In the genomic region with DNA sequence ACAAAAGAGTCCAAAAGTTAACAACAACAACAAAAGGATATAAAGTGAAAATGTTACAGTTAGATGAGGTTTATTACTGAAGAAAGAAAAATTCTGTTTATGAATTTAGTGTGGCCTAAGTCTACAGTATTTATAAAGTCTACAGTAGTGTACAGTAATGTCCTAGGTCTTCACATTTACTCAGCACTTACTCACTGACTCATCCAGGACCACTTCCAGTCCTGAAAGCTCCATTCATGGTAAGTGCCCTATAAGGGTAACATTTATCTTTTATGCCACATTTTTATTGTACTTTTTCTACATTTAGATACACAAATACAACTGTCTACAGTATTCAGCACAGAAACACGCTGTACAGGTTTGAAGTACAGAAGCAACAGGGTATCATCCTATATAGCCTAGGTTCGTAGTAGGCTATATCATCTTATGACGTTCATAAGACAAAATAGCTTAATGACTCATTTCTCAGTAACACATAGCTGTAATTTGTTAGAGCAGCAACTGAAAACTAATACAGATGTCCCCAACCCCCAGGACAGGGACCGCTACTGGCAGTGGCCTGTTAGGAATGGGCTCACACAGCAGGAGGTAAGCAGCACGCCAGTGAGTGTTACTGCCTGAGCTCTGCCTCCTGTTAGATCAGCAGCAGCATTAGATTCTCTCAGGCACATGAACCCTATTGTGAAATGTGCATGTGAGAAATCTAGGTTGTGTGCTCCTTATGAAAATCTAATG, we compare ENCODE assay signal across 1 cellular context.
TF ChIP-seq lines count a peak whose summit lies in the region.

No MANE protein-coding gene starts in this region.

TF ChIP-seq in SK-N-SH treated with all-trans-retinoic acid at 6 μM for 48 hours, 23 proteins besides CTCF, POLR2A, EP300 and RAD21 (continued from another document):
- TF ChIP-seq, protein P1, sequence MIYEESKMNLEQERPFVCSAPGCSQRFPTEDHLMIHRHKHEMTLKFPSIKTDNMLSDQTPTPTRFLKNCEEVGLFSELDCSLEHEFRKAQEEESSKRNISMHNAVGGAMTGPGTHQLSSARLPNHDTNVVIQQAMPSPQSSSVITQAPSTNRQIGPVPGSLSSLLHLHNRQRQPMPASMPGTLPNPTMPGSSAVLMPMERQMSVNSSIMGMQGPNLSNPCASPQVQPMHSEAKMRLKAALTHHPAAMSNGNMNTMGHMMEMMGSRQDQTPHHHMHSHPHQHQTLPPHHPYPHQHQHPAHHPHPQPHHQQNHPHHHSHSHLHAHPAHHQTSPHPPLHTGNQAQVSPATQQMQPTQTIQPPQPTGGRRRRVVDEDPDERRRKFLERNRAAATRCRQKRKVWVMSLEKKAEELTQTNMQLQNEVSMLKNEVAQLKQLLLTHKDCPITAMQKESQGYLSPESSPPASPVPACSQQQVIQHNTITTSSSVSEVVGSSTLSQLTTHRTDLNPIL (CRISPR knock-in tag; IDR thresholded peaks at IDR 0.05; ENCODE audit: low read depth): no peak
- TF ChIP-seq ZFP3 (CRISPR knock-in tag; IDR thresholded peaks at IDR 0.05) (no peak), ZNF8 (CRISPR knock-in tag; IDR thresholded peaks at IDR 0.05) (no peak), ZC3H10 (CRISPR knock-in tag; IDR thresholded peaks at IDR 0.05) (no peak)
